ENCODE assay signal across 13 cellular contexts in the genomic region with DNA sequence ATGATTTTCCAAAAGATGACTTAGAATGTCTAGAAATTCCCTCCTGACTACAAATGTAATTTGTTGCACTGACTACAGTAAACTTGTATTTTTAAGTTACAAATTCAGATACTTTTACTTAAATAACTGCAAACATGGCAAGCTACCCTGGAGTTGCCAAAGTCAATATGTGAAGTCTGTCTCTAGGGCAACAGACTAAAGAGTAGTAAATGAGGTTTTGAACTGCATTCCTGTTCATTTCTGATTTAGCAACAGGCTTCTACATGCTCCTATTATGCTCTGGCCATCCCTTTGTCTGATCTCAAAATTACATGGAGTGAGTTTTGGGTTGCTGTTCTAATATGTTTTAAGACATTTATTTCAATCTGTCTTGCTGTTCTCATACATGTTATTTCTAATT. TPM values are rescaled to one million over a fixed set of nuclear protein-coding genes. Genes with fewer than 3 reads are reported as not detected.
DNase-seq lines count a peak whose midpoint lies in the region; ATAC-seq, FAIRE-seq and TF ChIP-seq lines count a peak whose summit lies in the region.
"Had no signal": no experiment of that assay in that cellular context is flagged by ENCODE, and none has a peak within 500 bp of the region (broad histone marks: within the 10 kb centered on the region; RNA-seq: fewer than 3 reads in every experiment).

No MANE protein-coding gene starts in this region.

- H3K27me3 ChIP-seq in HepG2 (ENCODE audit: control insufficient read depth in 1 of 2, insufficient read depth in 2 of 2, low read length in 2 of 2), result no peaks in the 10 kb centered on the region

- in situ Hi-C loops in HepG2 (cut with HindIII; ENCODE audit: extremely low pct_ligation_motif_present, low pct_unique_long_range_greater_than_20kb), result no loop called here

- H3K4me2 ChIP-seq in A549, result peak overlapping the region; percentile 63
- no peak overlapping the region for H3K4me2 ChIP-seq in HepG2 (ENCODE audit: low read depth, low read length)

- no peak overlapping the region for H3K9ac ChIP-seq in HepG2 (ENCODE audit: insufficient read depth, low read depth, low read length)

- TF ChIP-seq RAD21 in A549 (conservative IDR thresholded peaks at IDR 0.05 in 1 of 2, IDR thresholded peaks at IDR 0.05 in 1 of 2) (no peak), HepG2 (CRISPR knock-in tag; IDR thresholded peaks at IDR 0.05) (no peak)

- H3K36me3 ChIP-seq in HepG2 (replicated peaks in 1 of 2; ENCODE audit: control insufficient read depth in 1 of 2, insufficient read depth in 2 of 2, low read length in 2 of 2), result no peaks in the 10 kb centered on the region

- H3K79me2 ChIP-seq in HepG2 (ENCODE audit: insufficient read depth, low read length), result peaks cover 10% of the 10 kb centered on the region

- H3K4me1 ChIP-seq in A549 (peaks cover 59% of the 10 kb centered on the region), HepG2 (ENCODE audit: insufficient read depth, low read length) (peaks cover 34% of the 10 kb centered on the region)

- intact Hi-C loops in HepG2 (cut with micrococcal nuclease; ENCODE audit: unreplicated experiment), result no loop called here

- FAIRE-seq in A549 (lab: Jason Lieb, UNC), result no peak
- FAIRE-seq in HepG2 (lab: Jason Lieb, UNC), result peak; percentile 32

- POLR2A ChIA-PET in A549 (lab: Yijun Ruan, JAX) (no interaction called here), HepG2 (lab: Yijun Ruan, JAX) (no interaction called here)

- TF ChIP-seq EP300 in A549 (IDR thresholded peaks at IDR 0.05) (no peak), HepG2 (IDR thresholded peaks at IDR 0.05; ENCODE audit: low read depth in 2 of 2, low read length in 2 of 2) (peak; percentile 18 to 50; a peak in 1 of 4 replicates), HepG2 (CRISPR knock-in tag; IDR thresholded peaks at IDR 0.05; ENCODE audit: borderline replicate concordance) (no peak)

- BruUV-seq in HepG2 (replicated peaks; lab: Mats Ljungman, UMichigan), result no TSS peak

- H3K9me3 ChIP-seq in A549, result no peaks in the 10 kb centered on the region
- no peaks in the 10 kb centered on the region for H3K9me3 ChIP-seq in HepG2 (ENCODE audit: low read length)

- ATAC-seq in A549 (peak; percentile 43 to 78; a peak in 4 of 6 replicates), HepG2 (peak; percentile 93), HG03521 (IDR thresholded peaks at IDR 0.05; ENCODE audit: unreplicated experiment) (no peak), GM21737 (IDR thresholded peaks at IDR 0.05; ENCODE audit: unreplicated experiment) (no peak)

- TF ChIP-seq CTCF in A549 (IDR thresholded peaks at IDR 0.05) (no peak), HepG2 (CRISPR knock-in tag; IDR thresholded peaks at IDR 0.05) (no peak)

- DNase-seq in A549 (ENCODE audit: low read depth in 1 of 2, low spot score in 1 of 2) (peak in 1 of 2 experiments; percentile 32), M059J (ENCODE audit: low read depth) (peak; percentile 38), dedifferentiated amniotic fluid mesenchymal stem cell (ENCODE audit: extremely low spot score) (peak; percentile 74), HepG2 (ENCODE audit: low spot score) (peak; percentile 73), NCI-H2107 (lab: John Stamatoyannopoulos, UW) (no peak), iPS-NIHi11 (ENCODE audit: low spot score) (no peak)
- DNase-seq: activated CD4-positive, alpha-beta T cell treated with anti-CD3 and anti-CD28 coated beads, Interleukin-2, amount 10 ng/mL, durations not matched to agents 24 days and 14 days; activated naive CD4-positive, alpha-beta T cell treated with anti-CD3 and anti-CD28 coated beads for 36 hours; AML-193; right cardiac atrium had no signal

- CTCF ChIA-PET in A549 (lab: Yijun Ruan, JAX), result no interaction called here
- CTCF ChIA-PET in HepG2 (lab: Yijun Ruan, JAX; ENCODE audit: low intra/inter-chr PET ratio, low total read pairs), result no interaction called here

- peak overlapping the region; percentile 19 to 69; a peak in 4 of 6 replicates for H3K27ac ChIP-seq in A549
- H3K27ac ChIP-seq in HepG2 (ENCODE audit: extremely low read length, insufficient read depth, low read length), result peak overlapping the region; percentile 18
- H3K27ac ChIP-seq: SK-N-MC had no signal

- H4K20me1 ChIP-seq in HepG2 (ENCODE audit: insufficient read depth, low read length), result no peaks in the 10 kb centered on the region

- no peak overlapping the region for H2AFZ ChIP-seq in HepG2 (ENCODE audit: low read length)

- H3K4me3 ChIP-seq in A549 (no peak overlapping the region), HepG2 (replicated peaks in 1 of 3; ENCODE audit: insufficient read depth in 1 of 3, low read depth in 2 of 3, low read length in 3 of 3) (no peak overlapping the region)
- H3K4me3 ChIP-seq: SK-N-MC had no signal

- no peak for TF ChIP-seq POLR2A in A549 (IDR thresholded peaks at IDR 0.05; ENCODE audit: low read length)
- TF ChIP-seq POLR2A in HepG2 (IDR thresholded peaks at IDR 0.05; ENCODE audit: insufficient read depth in 1 of 2, low read depth in 2 of 2, low read length in 2 of 2), result no peak

TF ChIP-seq in A549, 52 proteins besides CTCF, POLR2A, EP300 and RAD21 (continues in another document):
- TF ChIP-seq POLR2AphosphoS2 (conservative IDR thresholded peaks at IDR 0.05; ENCODE audit: low read length) (no peak), FOSL2 (IDR thresholded peaks at IDR 0.05) (no peak), FOSL2 (CRISPR knock-in tag; IDR thresholded peaks at IDR 0.05) (no peak), SMC3 (IDR thresholded peaks at IDR 0.05) (no peak), NPAS2 (CRISPR knock-in tag; IDR thresholded peaks at IDR 0.05; ENCODE audit: borderline replicate concordance) (no peak), SREBF2 (IDR thresholded peaks at IDR 0.05) (no peak), RCOR1 (IDR thresholded peaks at IDR 0.05; ENCODE audit: low read depth, low read length) (no peak), JUNB (IDR thresholded peaks at IDR 0.05) (no peak)
- TF ChIP-seq, protein P1, sequence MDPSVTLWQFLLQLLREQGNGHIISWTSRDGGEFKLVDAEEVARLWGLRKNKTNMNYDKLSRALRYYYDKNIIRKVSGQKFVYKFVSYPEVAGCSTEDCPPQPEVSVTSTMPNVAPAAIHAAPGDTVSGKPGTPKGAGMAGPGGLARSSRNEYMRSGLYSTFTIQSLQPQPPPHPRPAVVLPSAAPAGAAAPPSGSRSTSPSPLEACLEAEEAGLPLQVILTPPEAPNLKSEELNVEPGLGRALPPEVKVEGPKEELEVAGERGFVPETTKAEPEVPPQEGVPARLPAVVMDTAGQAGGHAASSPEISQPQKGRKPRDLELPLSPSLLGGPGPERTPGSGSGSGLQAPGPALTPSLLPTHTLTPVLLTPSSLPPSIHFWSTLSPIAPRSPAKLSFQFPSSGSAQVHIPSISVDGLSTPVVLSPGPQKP (IDR thresholded peaks at IDR 0.05; ENCODE audit: low read depth, low read length), result no peak

TF ChIP-seq in HepG2, 621 proteins besides CTCF, POLR2A, EP300 and RAD21 (continues in another document):
- no peak for TF ChIP-seq SOX13 (IDR thresholded peaks at IDR 0.05)
- no peak for TF ChIP-seq SOX13 (CRISPR knock-in tag; conservative IDR thresholded peaks at IDR 0.05 in 1 of 2, IDR thresholded peaks at IDR 0.05 in 1 of 2)
- TF ChIP-seq FOXA1 (IDR thresholded peaks at IDR 0.05), result no peak
- peak; percentile 72 for TF ChIP-seq FOXA1 (CRISPR knock-in tag; IDR thresholded peaks at IDR 0.05)
- peak; percentile 46; the same call in 1 of the 2 replicates for TF ChIP-seq ZNF7 (CRISPR knock-in tag; IDR thresholded peaks at IDR 0.05)
- no peak for TF ChIP-seq ZNF672 (CRISPR knock-in tag; IDR thresholded peaks at IDR 0.05)
- 0 out of 2 replicates have a peak, but pooled peaks have one; percentile 21 for TF ChIP-seq CEBPG (CRISPR knock-in tag; IDR thresholded peaks at IDR 0.05)
- TF ChIP-seq TFDP1 (CRISPR knock-in tag; IDR thresholded peaks at IDR 0.05; ENCODE audit: borderline replicate concordance), result no peak
- TF ChIP-seq RFX1 (IDR thresholded peaks at IDR 0.05), result peak; percentile 66

RNA-seq across cellular contexts. Expression of gene SH3RF1, which starts 26.9 kb away (rescaled TPM):
- 13.8 and 15.1 TPM in 2 replicates for polyA plus RNA-seq in A549 (2011; rRNA removed)
- 6.7 and 9.2 TPM in 2 replicates for polyA plus RNA-seq in A549 (2012; cell fraction: cytosol; rRNA removed)
- 15.2 and 21.1 TPM in 2 replicates for polyA plus RNA-seq in A549 (2012; cell fraction: nucleus; rRNA removed)
- polyA plus RNA-seq in A549 (2017; fragmentation: RNase III; extraction: RNeasy Plus Mini Kit Qiagen cat#74134 plus additional on column Dnase treatment), result 7.4 to 8.2 TPM (median 8.0 TPM) in 3 replicates
- 48.6 and 62.1 TPM in 2 replicates for polyA minus RNA-seq in A549 (2011; rRNA and poly(A)+ RNA removed)
- 5.0 and 7.9 TPM in 2 replicates for total RNA-seq in M059J (2014; rRNA removed; shearing (Covaris generic))
- total RNA-seq in HepG2 (2016; rRNA removed; fragmentation: Illumina TruSeq; extraction: Trizol), result 3.2 and 3.8 TPM in 2 replicates
- total RNA-seq in HepG2 (2016; cell fraction: cytosol; rRNA removed; fragmentation: Illumina TruSeq; extraction: Trizol; ENCODE audit: low read depth), result 1.3 and 2.3 TPM in 2 replicates
- total RNA-seq in HepG2 (2016; cell fraction: insoluble cytoplasmic fraction; rRNA removed; fragmentation: Illumina TruSeq; extraction: Trizol), result 3.0 and 3.3 TPM in 2 replicates
- total RNA-seq in HepG2 (2016; cell fraction: membrane; rRNA removed; fragmentation: Illumina TruSeq; extraction: Trizol), result 2.4 and 2.6 TPM in 2 replicates
- 7.0 and 12.0 TPM in 2 replicates for total RNA-seq in HepG2 (2016; cell fraction: nucleus; rRNA removed; fragmentation: Illumina TruSeq; extraction: Trizol)
- 3.1 and 3.2 TPM in 2 replicates for polyA plus RNA-seq in HepG2 (2011; rRNA removed)
- 1.9 and 2.5 TPM in 2 replicates for polyA plus RNA-seq in HepG2 (2011; cell fraction: cytosol; rRNA removed)
- polyA plus RNA-seq in HepG2 (2011; cell fraction: nucleus; rRNA removed), result 5.0 and 7.8 TPM in 2 replicates
- polyA plus RNA-seq in HepG2 (2012), result 1.9 and 2.2 TPM in 2 replicates
- polyA plus RNA-seq in HepG2 (2016; cell fraction: cytosol; fragmentation: Illumina TruSeq; extraction: Trizol; ENCODE audit: low read depth), result 0.23 and 0.25 TPM in 2 replicates
- polyA plus RNA-seq in HepG2 (2016; cell fraction: insoluble cytoplasmic fraction; fragmentation: Illumina TruSeq; extraction: Trizol; ENCODE audit: low read depth), result 2.4 and 2.7 TPM in 2 replicates
- 0.74 and 0.91 TPM in 2 replicates for polyA plus RNA-seq in HepG2 (2016; cell fraction: membrane; fragmentation: Illumina TruSeq; extraction: Trizol; ENCODE audit: low read depth)
- 2.8 and 3.6 TPM in 2 replicates for polyA plus RNA-seq in HepG2 (2016; cell fraction: nucleus; fragmentation: Illumina TruSeq; extraction: Trizol; ENCODE audit: insufficient read depth, low read depth)
- 25.0 and 59.0 TPM in 2 replicates for polyA minus RNA-seq in HepG2 (2011; rRNA and poly(A)+ RNA removed; ENCODE audit: low replicate concordance)
- 4.5 and 7.2 TPM in 2 replicates for polyA minus RNA-seq in HepG2 (2011; cell fraction: cytosol; rRNA and poly(A)+ RNA removed)
- polyA minus RNA-seq in HepG2 (2011; cell fraction: nucleus; rRNA and poly(A)+ RNA removed), result 26.3 and 31.1 TPM in 2 replicates

Comparison
In these comparisons a context has a peak if more than half of its experiments do, and no peak if none do; other contexts are left out.
1. ATAC-seq: peak in A549 (2 of 2) and HepG2 (single experiment); none in HG03521 (single experiment) and GM21737 (single experiment).
2. DNase-seq: peak in M059J (single experiment), dedifferentiated amniotic fluid mesenchymal stem cell (single experiment) and HepG2 (single experiment); none in NCI-H2107 (single experiment) and iPS-NIHi11 (single experiment).
3. Of the 38 proteins assayed by ChIP-seq in both HepG2 and A549: peak only in HepG2: CEBPB and EP300; only in A549: none; in both: none; in neither: 36.